ENCODE assay signal across 8 cellular contexts in genomic region chr14:64541261-64541970, GRCh38. TPM values are rescaled to one million over a fixed set of nuclear protein-coding genes. Genes with fewer than 3 reads are reported as not detected.
A peak's percentile ranks its signal among the peaks of the same experiment; 100 is the strongest.
DNase-seq lines count a peak whose midpoint lies in the region; ATAC-seq, FAIRE-seq and TF ChIP-seq lines count a peak whose summit lies in the region.

No MANE protein-coding gene starts in this region.

- in situ Hi-C loops in HepG2 (cut with HindIII; ENCODE audit: extremely low pct_ligation_motif_present, low pct_unique_long_range_greater_than_20kb): loop anchor here (5.0 kb wide), 1 partner anchor 96 kb away; no protein-coding TSS in a partner anchor
- in situ Hi-C loops in astrocyte of the cerebellum (cut with HindIII; ENCODE audit: low sequenced_read_pairs): no loop called here

- no peak for FAIRE-seq in HepG2 (lab: Jason Lieb, UNC)

- H2AFZ ChIP-seq in HepG2 (ENCODE audit: low read length): no peak overlapping the region

- H3K4me1 ChIP-seq in liver (ENCODE audit: control insufficient read depth in 4 of 4, insufficient read depth in 4 of 4, low read length in 3 of 4) (peaks cover 0 to 12% (median 2%) of the 10 kb centered on the region in 4 donors), HepG2 (ENCODE audit: insufficient read depth, low read length) (peaks cover 16% of the 10 kb centered on the region), right lobe of liver (peaks cover 0 to 4% (median 0%) of the 10 kb centered on the region in 4 donors), urinary bladder (ENCODE audit: insufficient read depth) (no peaks in the 10 kb centered on the region)

- no peaks in the 10 kb centered on the region for H3K79me2 ChIP-seq in HepG2 (ENCODE audit: insufficient read depth, low read length)

- BruUV-seq in HepG2 (replicated peaks; lab: Mats Ljungman, UMichigan): no TSS peak

- TF ChIP-seq RAD21 in liver (IDR thresholded peaks at IDR 0.05): no peak
- TF ChIP-seq RAD21 in HepG2 (CRISPR knock-in tag; IDR thresholded peaks at IDR 0.05): no peak

- WGBS in liver: 28% methylated on average over 73 of the region's 73 CpGs
- 96% methylated on average over 69 of the region's 73 CpGs for WGBS in HepG2 (ENCODE audit: low lambda C conversion rate)
- WGBS in right lobe of liver (ENCODE audit: insufficient coverage, low coverage, low lambda C conversion rate, missing lambda C conversion rate): 60% methylated on average over 1 of the region's 73 CpGs
- 15% methylated on average over 73 of the region's 73 CpGs for WGBS in urinary bladder

- DNase-seq in HepG2 (ENCODE audit: low spot score) (no peak), astrocyte of the cerebellum (ENCODE audit: low read depth) (no peak), right lobe of liver (peak; percentile 27 to 58 (median 50)), GOT3 (lab: John Stamatoyannopoulos, UW) (no peak), CD1c-positive myeloid dendritic cell (ENCODE audit: extremely low spot score) (no peak), kidney glomerular epithelial cell (lab: John Stamatoyannopoulos, UW) (no peak)

- peaks cover 0 to 4% (median 0%) of the 10 kb centered on the region in 4 donors for H3K27me3 ChIP-seq in liver (ENCODE audit: control insufficient read depth in 4 of 4, insufficient read depth in 4 of 4, low read length in 3 of 4)
- H3K27me3 ChIP-seq in HepG2 (ENCODE audit: control insufficient read depth in 1 of 2, insufficient read depth in 2 of 2, low read length in 2 of 2): no peaks in the 10 kb centered on the region
- peaks cover 0 to 9% of the 10 kb centered on the region in 2 donors for H3K27me3 ChIP-seq in right lobe of liver

- intact Hi-C loops in HepG2 (cut with micrococcal nuclease; ENCODE audit: unreplicated experiment) (no loop called here), right lobe of liver (cut with DNase I) (no loop called here)

- H3K9ac ChIP-seq in liver (ENCODE audit: low read depth in 1 of 2, low read length in 2 of 2): no peak overlapping the region
- no peak overlapping the region for H3K9ac ChIP-seq in HepG2 (ENCODE audit: insufficient read depth, low read depth, low read length)

- no peak overlapping the region for H3K4me2 ChIP-seq in HepG2 (ENCODE audit: low read depth, low read length)

- POLR2A ChIA-PET in HepG2 (lab: Yijun Ruan, JAX): no interaction called here

- no peaks in the 10 kb centered on the region for H4K20me1 ChIP-seq in HepG2 (ENCODE audit: insufficient read depth, low read length)

- no peak for ATAC-seq in HepG2
- no peak for ATAC-seq in right lobe of liver

- H3K27ac ChIP-seq in liver (ENCODE audit: low read depth in 1 of 2, low read length in 2 of 2): no peak overlapping the region
- H3K27ac ChIP-seq in HepG2 (ENCODE audit: extremely low read length, insufficient read depth, low read length): no peak overlapping the region
- H3K27ac ChIP-seq in right lobe of liver: no peak overlapping the region
- H3K27ac ChIP-seq in urinary bladder (ENCODE audit: low read depth): no peak overlapping the region

- TF ChIP-seq EP300 in HepG2 (IDR thresholded peaks at IDR 0.05; ENCODE audit: low read depth in 2 of 2, low read length in 2 of 2): no peak
- no peak for TF ChIP-seq EP300 in HepG2 (CRISPR knock-in tag; IDR thresholded peaks at IDR 0.05; ENCODE audit: borderline replicate concordance)

- CTCF ChIA-PET in HepG2 (lab: Yijun Ruan, JAX; ENCODE audit: low intra/inter-chr PET ratio, low total read pairs): no interaction called here

- no peaks in the 10 kb centered on the region for H3K36me3 ChIP-seq in liver (ENCODE audit: control insufficient read depth in 4 of 4, insufficient read depth in 3 of 4, low read depth in 1 of 4, low read length in 3 of 4)
- H3K36me3 ChIP-seq in HepG2 (replicated peaks in 1 of 2; ENCODE audit: control insufficient read depth in 1 of 2, insufficient read depth in 2 of 2, low read length in 2 of 2): no peaks in the 10 kb centered on the region
- no peaks in the 10 kb centered on the region for H3K36me3 ChIP-seq in right lobe of liver
- H3K36me3 ChIP-seq in urinary bladder (ENCODE audit: insufficient read depth): no peaks in the 10 kb centered on the region

- TF ChIP-seq CTCF in liver (IDR thresholded peaks at IDR 0.05; ENCODE audit: low read depth, low read length, missing input control) (no peak), HepG2 (CRISPR knock-in tag; IDR thresholded peaks at IDR 0.05) (no peak), astrocyte of the cerebellum (IDR thresholded peaks at IDR 0.05; ENCODE audit: low read depth, low read length, missing control alignments) (no peak), right lobe of liver (IDR thresholded peaks at IDR 0.05) (no peak)

- peak overlapping the region in 2 of 3 donors; percentile 3 to 12 for H3K4me3 ChIP-seq in liver (ENCODE audit: low read depth in 1 of 3, low read length in 3 of 3)
- H3K4me3 ChIP-seq in HepG2 (replicated peaks in 1 of 3; ENCODE audit: insufficient read depth in 1 of 3, low read depth in 2 of 3, low read length in 3 of 3): no peak overlapping the region
- H3K4me3 ChIP-seq in astrocyte of the cerebellum (ENCODE audit: low read depth, low read length): peak overlapping the region; percentile 52
- peak overlapping the region in 2 of 3 donors; percentile 8 to 19 for H3K4me3 ChIP-seq in right lobe of liver
- peak overlapping the region; percentile 2 for H3K4me3 ChIP-seq in urinary bladder (ENCODE audit: low read depth, low read length)

- H3K9me3 ChIP-seq in liver (ENCODE audit: control insufficient read depth in 4 of 4, low read length in 3 of 4): peaks cover 0 to 11% (median 3%) of the 10 kb centered on the region in 4 donors
- no peaks in the 10 kb centered on the region for H3K9me3 ChIP-seq in HepG2 (ENCODE audit: low read length)
- no peaks in the 10 kb centered on the region for H3K9me3 ChIP-seq in right lobe of liver

- TF ChIP-seq POLR2A in HepG2 (IDR thresholded peaks at IDR 0.05; ENCODE audit: insufficient read depth in 1 of 2, low read depth in 2 of 2, low read length in 2 of 2) (no peak), right lobe of liver (IDR thresholded peaks at IDR 0.05) (no peak)

RNA-seq across cellular contexts. Expression of gene HSPA2, which starts 0.9 kb away (rescaled TPM):
- 1 to 10 TPM; 3.4 to 5.6 TPM for total RNA-seq in liver
- polyA plus RNA-seq in liver: 1 to 10 TPM; 1.2 to 4.8 TPM
- 0.27 and 0.28 TPM in 2 replicates for total RNA-seq in HepG2 (2016; rRNA removed; fragmentation: Illumina TruSeq; extraction: Trizol)
- total RNA-seq in HepG2 (2016; cell fraction: cytosol; rRNA removed; fragmentation: Illumina TruSeq; extraction: Trizol; ENCODE audit: low read depth): not detected in 2 replicates
- 0.17 and 0.37 TPM in 2 replicates for total RNA-seq in HepG2 (2016; cell fraction: insoluble cytoplasmic fraction; rRNA removed; fragmentation: Illumina TruSeq; extraction: Trizol)
- total RNA-seq in HepG2 (2016; cell fraction: membrane; rRNA removed; fragmentation: Illumina TruSeq; extraction: Trizol): 0.21 TPM in 1 of 2 replicates, not detected in the other
- 0.22 and 0.47 TPM in 2 replicates for total RNA-seq in HepG2 (2016; cell fraction: nucleus; rRNA removed; fragmentation: Illumina TruSeq; extraction: Trizol)
- polyA plus RNA-seq in HepG2 (2011; rRNA removed): 0.15 and 0.16 TPM in 2 replicates
- polyA plus RNA-seq in HepG2 (2011; cell fraction: cytosol; rRNA removed): 0.12 and 0.15 TPM in 2 replicates
- polyA plus RNA-seq in HepG2 (2011; cell fraction: nucleus; rRNA removed): 0.24 and 0.27 TPM in 2 replicates
- polyA plus RNA-seq in HepG2 (2012): 0.24 and 0.32 TPM in 2 replicates
- polyA plus RNA-seq in HepG2 (2016; cell fraction: cytosol; fragmentation: Illumina TruSeq; extraction: Trizol; ENCODE audit: low read depth): not detected in 2 replicates
- polyA plus RNA-seq in HepG2 (2016; cell fraction: insoluble cytoplasmic fraction; fragmentation: Illumina TruSeq; extraction: Trizol; ENCODE audit: low read depth): 0.26 TPM in 1 of 2 replicates, not detected in the other
- polyA plus RNA-seq in HepG2 (2016; cell fraction: membrane; fragmentation: Illumina TruSeq; extraction: Trizol; ENCODE audit: low read depth): not detected in 2 replicates
- polyA plus RNA-seq in HepG2 (2016; cell fraction: nucleus; fragmentation: Illumina TruSeq; extraction: Trizol; ENCODE audit: insufficient read depth, low read depth): 0.22 TPM in 1 of 2 replicates, not detected in the other
- 0.26 and 8.0 TPM in 2 replicates for polyA minus RNA-seq in HepG2 (2011; rRNA and poly(A)+ RNA removed; ENCODE audit: low replicate concordance)
- polyA minus RNA-seq in HepG2 (2011; cell fraction: cytosol; rRNA and poly(A)+ RNA removed): 0.18 and 0.30 TPM in 2 replicates
- polyA minus RNA-seq in HepG2 (2011; cell fraction: nucleus; rRNA and poly(A)+ RNA removed): 0.39 and 0.87 TPM in 2 replicates
- 1 to 10 TPM; 1.2 to 9.7 (median 5.0) TPM for total RNA-seq in right lobe of liver
- 50.8 TPM for total RNA-seq in urinary bladder
- 124 TPM for polyA plus RNA-seq in urinary bladder

RNA-seq across cellular contexts. Expression of gene PPP1R36, which starts 8.3 kb away (rescaled TPM):
- total RNA-seq in liver: under 1 TPM; 0.08 to 0.09 TPM
- under 1 TPM in 1 of 2 donors, not detected in 1; 0.08 TPM for polyA plus RNA-seq in liver
- total RNA-seq in HepG2 (2016; rRNA removed; fragmentation: Illumina TruSeq; extraction: Trizol): 0.11 TPM in 1 of 2 replicates, not detected in the other
- total RNA-seq in HepG2 (2016; cell fraction: cytosol; rRNA removed; fragmentation: Illumina TruSeq; extraction: Trizol; ENCODE audit: low read depth): 0.20 and 0.44 TPM in 2 replicates
- total RNA-seq in HepG2 (2016; cell fraction: insoluble cytoplasmic fraction; rRNA removed; fragmentation: Illumina TruSeq; extraction: Trizol): 0.19 and 0.21 TPM in 2 replicates
- total RNA-seq in HepG2 (2016; cell fraction: membrane; rRNA removed; fragmentation: Illumina TruSeq; extraction: Trizol): 0.31 and 0.34 TPM in 2 replicates
- not detected in 2 replicates for total RNA-seq in HepG2 (2016; cell fraction: nucleus; rRNA removed; fragmentation: Illumina TruSeq; extraction: Trizol)
- 0.14 and 0.17 TPM in 2 replicates for polyA plus RNA-seq in HepG2 (2011; rRNA removed)
- polyA plus RNA-seq in HepG2 (2011; cell fraction: cytosol; rRNA removed): 0.07 TPM in 1 of 2 replicates, not detected in the other
- polyA plus RNA-seq in HepG2 (2011; cell fraction: nucleus; rRNA removed): 0.17 TPM in 1 of 2 replicates, not detected in the other
- polyA plus RNA-seq in HepG2 (2012): not detected in 2 replicates
- 0.23 TPM in 1 of 2 replicates, not detected in the other for polyA plus RNA-seq in HepG2 (2016; cell fraction: cytosol; fragmentation: Illumina TruSeq; extraction: Trizol; ENCODE audit: low read depth)
- 0.22 TPM in 1 of 2 replicates, not detected in the other for polyA plus RNA-seq in HepG2 (2016; cell fraction: insoluble cytoplasmic fraction; fragmentation: Illumina TruSeq; extraction: Trizol; ENCODE audit: low read depth)
- 0.30 TPM in 1 of 2 replicates, not detected in the other for polyA plus RNA-seq in HepG2 (2016; cell fraction: membrane; fragmentation: Illumina TruSeq; extraction: Trizol; ENCODE audit: low read depth)
- polyA plus RNA-seq in HepG2 (2016; cell fraction: nucleus; fragmentation: Illumina TruSeq; extraction: Trizol; ENCODE audit: insufficient read depth, low read depth): not detected in 2 replicates
- 0.16 and 0.35 TPM in 2 replicates for polyA minus RNA-seq in HepG2 (2011; rRNA and poly(A)+ RNA removed; ENCODE audit: low replicate concordance)
- not detected in 2 replicates for polyA minus RNA-seq in HepG2 (2011; cell fraction: cytosol; rRNA and poly(A)+ RNA removed)
- polyA minus RNA-seq in HepG2 (2011; cell fraction: nucleus; rRNA and poly(A)+ RNA removed): not detected in 2 replicates
- under 1 TPM in 2 of 6 experiments, not detected in 4; 0.16 to 0.40 TPM for total RNA-seq in right lobe of liver
- total RNA-seq in urinary bladder: 1.8 TPM
- 0.57 TPM for polyA plus RNA-seq in urinary bladder

RNA-seq across cellular contexts. Expression of gene ZBTB1, which starts 36.8 kb away (rescaled TPM):
- total RNA-seq in liver (10 to 100 TPM; 15.1 to 29.3 TPM), HepG2 (2016; rRNA removed; fragmentation: Illumina TruSeq; extraction: Trizol) (22.6 and 27.7 TPM in 2 replicates), right lobe of liver (10 to 100 TPM; 10.6 to 16.8 (median 14.9) TPM), urinary bladder (96.6 TPM)
- polyA plus RNA-seq in liver (1 to 10 TPM; 5.4 to 6.4 TPM), HepG2 (2011; rRNA removed) (17.4 and 18.8 TPM in 2 replicates), urinary bladder (24.1 TPM)
- 4.0 and 4.8 TPM in 2 replicates for total RNA-seq in HepG2 (2016; cell fraction: cytosol; rRNA removed; fragmentation: Illumina TruSeq; extraction: Trizol; ENCODE audit: low read depth)
- total RNA-seq in HepG2 (2016; cell fraction: insoluble cytoplasmic fraction; rRNA removed; fragmentation: Illumina TruSeq; extraction: Trizol): 22.2 and 25.8 TPM in 2 replicates
- 13.8 and 17.4 TPM in 2 replicates for total RNA-seq in HepG2 (2016; cell fraction: membrane; rRNA removed; fragmentation: Illumina TruSeq; extraction: Trizol)
- total RNA-seq in HepG2 (2016; cell fraction: nucleus; rRNA removed; fragmentation: Illumina TruSeq; extraction: Trizol): 23.2 and 24.3 TPM in 2 replicates
- polyA plus RNA-seq in HepG2 (2011; cell fraction: cytosol; rRNA removed): 5.2 and 7.9 TPM in 2 replicates
- polyA plus RNA-seq in HepG2 (2011; cell fraction: nucleus; rRNA removed): 18.2 and 21.1 TPM in 2 replicates
- 13.1 and 13.2 TPM in 2 replicates for polyA plus RNA-seq in HepG2 (2012)
- 1.8 and 2.7 TPM in 2 replicates for polyA plus RNA-seq in HepG2 (2016; cell fraction: cytosol; fragmentation: Illumina TruSeq; extraction: Trizol; ENCODE audit: low read depth)
- polyA plus RNA-seq in HepG2 (2016; cell fraction: insoluble cytoplasmic fraction; fragmentation: Illumina TruSeq; extraction: Trizol; ENCODE audit: low read depth): 17.4 and 17.9 TPM in 2 replicates
- 4.9 and 6.5 TPM in 2 replicates for polyA plus RNA-seq in HepG2 (2016; cell fraction: membrane; fragmentation: Illumina TruSeq; extraction: Trizol; ENCODE audit: low read depth)
- 40.9 and 42.8 TPM in 2 replicates for polyA plus RNA-seq in HepG2 (2016; cell fraction: nucleus; fragmentation: Illumina TruSeq; extraction: Trizol; ENCODE audit: insufficient read depth, low read depth)
- 29.5 and 31.2 TPM in 2 replicates for polyA minus RNA-seq in HepG2 (2011; rRNA and poly(A)+ RNA removed; ENCODE audit: low replicate concordance)
- polyA minus RNA-seq in HepG2 (2011; cell fraction: cytosol; rRNA and poly(A)+ RNA removed): 12.6 and 12.7 TPM in 2 replicates
- 35.3 and 43.6 TPM in 2 replicates for polyA minus RNA-seq in HepG2 (2011; cell fraction: nucleus; rRNA and poly(A)+ RNA removed)

RNA-seq across cellular contexts. Expression of gene ZBTB25, which starts 37.8 kb away (rescaled TPM):
- total RNA-seq in liver: 1 to 10 TPM; 3.2 to 5.9 TPM
- polyA plus RNA-seq in liver: 1 to 10 TPM; 1.4 to 4.1 TPM
- total RNA-seq in HepG2 (2016; rRNA removed; fragmentation: Illumina TruSeq; extraction: Trizol): 3.0 and 3.5 TPM in 2 replicates
- total RNA-seq in HepG2 (2016; cell fraction: cytosol; rRNA removed; fragmentation: Illumina TruSeq; extraction: Trizol; ENCODE audit: low read depth): 0.81 and 2.1 TPM in 2 replicates
- total RNA-seq in HepG2 (2016; cell fraction: insoluble cytoplasmic fraction; rRNA removed; fragmentation: Illumina TruSeq; extraction: Trizol): 3.5 TPM in 2 replicates
- 2.3 TPM in 2 replicates for total RNA-seq in HepG2 (2016; cell fraction: membrane; rRNA removed; fragmentation: Illumina TruSeq; extraction: Trizol)
- total RNA-seq in HepG2 (2016; cell fraction: nucleus; rRNA removed; fragmentation: Illumina TruSeq; extraction: Trizol): 3.4 and 4.6 TPM in 2 replicates
- polyA plus RNA-seq in HepG2 (2011; rRNA removed): 7.6 TPM in 2 replicates
- polyA plus RNA-seq in HepG2 (2011; cell fraction: cytosol; rRNA removed): 2.7 and 3.0 TPM in 2 replicates
- polyA plus RNA-seq in HepG2 (2011; cell fraction: nucleus; rRNA removed): 9.2 and 10.1 TPM in 2 replicates
- polyA plus RNA-seq in HepG2 (2012): 3.9 and 4.1 TPM in 2 replicates
- polyA plus RNA-seq in HepG2 (2016; cell fraction: cytosol; fragmentation: Illumina TruSeq; extraction: Trizol; ENCODE audit: low read depth): 0.99 and 1.2 TPM in 2 replicates
- 1.5 and 2.9 TPM in 2 replicates for polyA plus RNA-seq in HepG2 (2016; cell fraction: insoluble cytoplasmic fraction; fragmentation: Illumina TruSeq; extraction: Trizol; ENCODE audit: low read depth)
- 0.98 and 1.2 TPM in 2 replicates for polyA plus RNA-seq in HepG2 (2016; cell fraction: membrane; fragmentation: Illumina TruSeq; extraction: Trizol; ENCODE audit: low read depth)
- polyA plus RNA-seq in HepG2 (2016; cell fraction: nucleus; fragmentation: Illumina TruSeq; extraction: Trizol; ENCODE audit: insufficient read depth, low read depth): 5.7 and 6.7 TPM in 2 replicates
- polyA minus RNA-seq in HepG2 (2011; rRNA and poly(A)+ RNA removed; ENCODE audit: low replicate concordance): 11.5 and 37.3 TPM in 2 replicates
- polyA minus RNA-seq in HepG2 (2011; cell fraction: cytosol; rRNA and poly(A)+ RNA removed): 4.8 and 5.0 TPM in 2 replicates
- 12.1 and 14.7 TPM in 2 replicates for polyA minus RNA-seq in HepG2 (2011; cell fraction: nucleus; rRNA and poly(A)+ RNA removed)
- total RNA-seq in right lobe of liver: 1 to 10 TPM; 5.5 to 6.2 (median 5.7) TPM
- 14.5 TPM for total RNA-seq in urinary bladder
- 5.9 TPM for polyA plus RNA-seq in urinary bladder

Comparison
In these comparisons a context has a peak if more than half of its experiments do, and no peak if none do; other contexts are left out.
1. H3K4me3 ChIP-seq: peak in liver (2 of 3), astrocyte of the cerebellum (single experiment), right lobe of liver (2 of 3) and urinary bladder (single experiment); none in HepG2 (0 of 3).
2. DNase-seq: peak in right lobe of liver (3 of 3); none in HepG2 (single experiment), astrocyte of the cerebellum (single experiment), GOT3 (single experiment), CD1c-positive myeloid dendritic cell (single experiment) and kidney glomerular epithelial cell (single experiment).